Comparison of ENCODE assay signal across 10 cellular contexts in the genomic region with DNA sequence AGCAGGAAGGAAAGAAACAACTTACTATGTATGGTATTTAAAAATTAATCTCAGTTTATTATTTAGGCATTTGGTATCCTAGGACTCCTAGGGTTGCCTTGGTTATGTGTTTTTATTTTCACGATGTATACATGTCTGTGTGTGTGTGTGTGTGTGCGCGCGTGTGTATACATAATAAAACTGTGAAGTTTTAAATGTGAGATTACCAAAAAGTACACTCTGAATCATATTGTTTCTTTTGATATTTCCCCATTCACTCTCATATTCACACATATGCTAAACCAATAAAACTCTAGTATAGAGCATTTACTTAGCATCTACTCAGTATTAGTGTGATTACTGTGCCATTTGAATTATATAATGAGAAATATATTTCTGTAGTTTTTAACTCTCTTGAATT.
"Had no signal": no experiment of that assay in that cellular context is flagged by ENCODE, and none has a peak within 500 bp of the region (broad histone marks: within the 10 kb centered on the region; RNA-seq: fewer than 3 reads in every experiment).

No MANE protein-coding gene starts in this region.

- H3K4me3 ChIP-seq: cardiac muscle cell, esophagus muscularis mucosa, sigmoid colon, thyroid gland had no signal

- H3K9me3 Mint-ChIP-seq: activated B cell treated with CpG ODN at 0.5 μM for 24 hours had no signal

- H3K4me3 Mint-ChIP-seq: activated B cell treated with CpG ODN at 0.5 μM for 24 hours, T-helper 17 cell had no signal

- H3K9me3 ChIP-seq: esophagus muscularis mucosa, sigmoid colon, thyroid gland had no signal

- ATAC-seq: SK-N-SH treated with all-trans-retinoic acid at 6 μM for 48 hours, T-helper 17 cell had no signal

- H3K27ac Mint-ChIP-seq: activated B cell treated with CpG ODN at 0.5 μM for 24 hours, T-helper 17 cell had no signal

- H3K27ac ChIP-seq: cardiac muscle cell, esophagus muscularis mucosa, sigmoid colon, thyroid gland had no signal

- H3K36me3 ChIP-seq: cardiac muscle cell, esophagus muscularis mucosa, sigmoid colon, thyroid gland had no signal

- H3K27me3 Mint-ChIP-seq: T-helper 17 cell had no signal

- DNase-seq: activated B cell treated with CpG ODN at 0.5 μM for 24 hours, hypothalamus, kidney glomerular epithelial cell, Right ventricle myocardium superior, sigmoid colon, T-helper 17 cell, thyroid gland had no signal
